ENCODE assay signal across 5 cellular contexts in the genomic region with DNA sequence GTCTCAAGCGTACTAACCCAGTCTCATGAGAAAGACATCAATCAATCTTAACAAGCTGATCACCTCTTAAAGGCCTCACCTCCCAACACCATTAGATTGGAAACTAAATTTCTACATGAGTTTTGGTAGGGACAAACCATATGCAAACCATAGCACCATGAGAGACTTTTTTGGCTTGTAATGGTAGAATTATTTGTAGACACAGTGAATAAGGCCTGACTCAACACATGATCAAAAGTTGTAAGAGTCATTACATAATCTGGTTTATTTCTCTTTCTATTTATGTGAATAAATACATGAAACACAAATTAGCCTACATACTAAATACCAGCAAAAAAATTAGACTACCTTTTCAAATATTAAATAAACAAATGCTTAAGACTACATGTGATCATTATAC.
"Had no signal": no experiment of that assay in that cellular context is flagged by ENCODE, and none has a peak within 500 bp of the region (broad histone marks: within the 10 kb centered on the region; RNA-seq: fewer than 3 reads in every experiment).

No MANE protein-coding gene starts in this region.

- ATAC-seq: HepG2, K562 had no signal

- DNase-seq: IMR-90 had no signal

- H3K27ac Mint-ChIP-seq: IgD-negative memory B cell had no signal

- H3K4me3 Mint-ChIP-seq: IgD-negative memory B cell had no signal

- H3K27me3 Mint-ChIP-seq: IgD-negative memory B cell had no signal

- H3K36me3 Mint-ChIP-seq: IgD-negative memory B cell had no signal

- H3K4me1 Mint-ChIP-seq: IgD-negative memory B cell had no signal

- H3K4me3 ChIP-seq: K562 had no signal

- H3K27ac ChIP-seq: HL-60 had no signal
